Comparison of ENCODE assay signal across 8 cellular contexts in genomic region chr6:3356056-3356823, GRCh38.
DNase-seq lines count a peak whose midpoint lies in the region; ATAC-seq and TF ChIP-seq lines count a peak whose summit lies in the region.

No MANE protein-coding gene starts in this region.

- H3K27me3 ChIP-seq in endocrine pancreas (ENCODE audit: control insufficient read depth, insufficient read depth, low read length) (no peaks in the 10 kb centered on the region), mononuclear cell (ENCODE audit: insufficient read depth, low read length) (no peaks in the 10 kb centered on the region)

- H3K4me1 ChIP-seq in endocrine pancreas (ENCODE audit: control insufficient read depth, insufficient read depth, low read length) (no peaks in the 10 kb centered on the region), mononuclear cell (ENCODE audit: insufficient read depth, low read length) (peaks cover 27% of the 10 kb centered on the region)

- no peaks in the 10 kb centered on the region for H3K9me3 ChIP-seq in endocrine pancreas (ENCODE audit: control insufficient read depth, low read length)
- H3K9me3 ChIP-seq in mononuclear cell (ENCODE audit: low read depth, low read length): no peaks in the 10 kb centered on the region

- CTCF ChIA-PET in activated CD4-positive, alpha-beta memory T cell treated with anti-CD3 and anti-CD28 coated beads, Interleukin-2, amount 10 ng/mL, durations not matched to agents 7 days and 5 days (lab: Charles Lee): no interaction called here

- H3K4me3 ChIP-seq in endocrine pancreas (ENCODE audit: control insufficient read depth, insufficient read depth, low read length): no peak overlapping the region
- peak overlapping the region; percentile 43 for H3K4me3 ChIP-seq in mononuclear cell (ENCODE audit: low read length)

- H3K27me3 Mint-ChIP-seq in activated CD4-positive, alpha-beta memory T cell treated with anti-CD3 and anti-CD28 coated beads, Interleukin-2, amount 10 ng/mL, durations not matched to agents 7 days and 5 days: peaks cover 23% of the 10 kb centered on the region

- H3K36me3 ChIP-seq in endocrine pancreas (ENCODE audit: control insufficient read depth, insufficient read depth, low read length): no peaks in the 10 kb centered on the region

- peak overlapping the region; percentile 56 for H3K9ac ChIP-seq in endocrine pancreas (ENCODE audit: control insufficient read depth, insufficient read depth, low read length)

- POLR2A ChIA-PET in activated CD4-positive, alpha-beta memory T cell treated with anti-CD3 and anti-CD28 coated beads, Interleukin-2, amount 10 ng/mL, durations not matched to agents 7 days and 5 days (lab: Charles Lee): no interaction called here

- H3K36me3 Mint-ChIP-seq in activated CD4-positive, alpha-beta memory T cell treated with anti-CD3 and anti-CD28 coated beads, Interleukin-2, amount 10 ng/mL, durations not matched to agents 7 days and 5 days (ENCODE audit: low read depth): no peaks in the 10 kb centered on the region

- peaks cover 12% of the 10 kb centered on the region for H3K4me1 Mint-ChIP-seq in activated CD4-positive, alpha-beta memory T cell treated with anti-CD3 and anti-CD28 coated beads, Interleukin-2, amount 10 ng/mL, durations not matched to agents 7 days and 5 days

- ATAC-seq in GM18505 (IDR thresholded peaks at IDR 0.05; ENCODE audit: unreplicated experiment): peak; percentile 88
- ATAC-seq in HG03066 (IDR thresholded peaks at IDR 0.05; ENCODE audit: low read depth, unreplicated experiment): peak; percentile 88

- no peaks in the 10 kb centered on the region for H3K9me3 Mint-ChIP-seq in activated CD4-positive, alpha-beta memory T cell treated with anti-CD3 and anti-CD28 coated beads, Interleukin-2, amount 10 ng/mL, durations not matched to agents 7 days and 5 days

- DNase-seq in 8988T (peak; percentile 49), NCI-H446 treated with DMSO at 0.1 percent for 48 hours (lab: John Stamatoyannopoulos, UW) (peak; percentile 49)
- DNase-seq in activated CD4-positive, alpha-beta memory T cell treated with anti-CD3 and anti-CD28 coated beads, Interleukin-2, amount 10 ng/mL, durations not matched to agents 7 days and 5 days: peak; percentile 54
- DNase-seq in stimulated activated CD8-positive, alpha-beta memory T cell treated with anti-CD3 and anti-CD28 coated beads, Interleukin-4, amount 100 ng/mL, for 48 hours: peak; percentile 59

- TF ChIP-seq POLR2A in GM18505 (IDR thresholded peaks at IDR 0.05; ENCODE audit: borderline replicate concordance, extremely low read depth, insufficient read depth, insufficient read length): no peak

- H3K4me3 Mint-ChIP-seq in activated CD4-positive, alpha-beta memory T cell treated with anti-CD3 and anti-CD28 coated beads, Interleukin-2, amount 10 ng/mL, durations not matched to agents 7 days and 5 days: peak overlapping the region; percentile 62

- H3K27ac Mint-ChIP-seq in activated CD4-positive, alpha-beta memory T cell treated with anti-CD3 and anti-CD28 coated beads, Interleukin-2, amount 10 ng/mL, durations not matched to agents 7 days and 5 days: peak overlapping the region; percentile 5
